1 cellular context compared by ENCODE assay signal in the genomic region with DNA sequence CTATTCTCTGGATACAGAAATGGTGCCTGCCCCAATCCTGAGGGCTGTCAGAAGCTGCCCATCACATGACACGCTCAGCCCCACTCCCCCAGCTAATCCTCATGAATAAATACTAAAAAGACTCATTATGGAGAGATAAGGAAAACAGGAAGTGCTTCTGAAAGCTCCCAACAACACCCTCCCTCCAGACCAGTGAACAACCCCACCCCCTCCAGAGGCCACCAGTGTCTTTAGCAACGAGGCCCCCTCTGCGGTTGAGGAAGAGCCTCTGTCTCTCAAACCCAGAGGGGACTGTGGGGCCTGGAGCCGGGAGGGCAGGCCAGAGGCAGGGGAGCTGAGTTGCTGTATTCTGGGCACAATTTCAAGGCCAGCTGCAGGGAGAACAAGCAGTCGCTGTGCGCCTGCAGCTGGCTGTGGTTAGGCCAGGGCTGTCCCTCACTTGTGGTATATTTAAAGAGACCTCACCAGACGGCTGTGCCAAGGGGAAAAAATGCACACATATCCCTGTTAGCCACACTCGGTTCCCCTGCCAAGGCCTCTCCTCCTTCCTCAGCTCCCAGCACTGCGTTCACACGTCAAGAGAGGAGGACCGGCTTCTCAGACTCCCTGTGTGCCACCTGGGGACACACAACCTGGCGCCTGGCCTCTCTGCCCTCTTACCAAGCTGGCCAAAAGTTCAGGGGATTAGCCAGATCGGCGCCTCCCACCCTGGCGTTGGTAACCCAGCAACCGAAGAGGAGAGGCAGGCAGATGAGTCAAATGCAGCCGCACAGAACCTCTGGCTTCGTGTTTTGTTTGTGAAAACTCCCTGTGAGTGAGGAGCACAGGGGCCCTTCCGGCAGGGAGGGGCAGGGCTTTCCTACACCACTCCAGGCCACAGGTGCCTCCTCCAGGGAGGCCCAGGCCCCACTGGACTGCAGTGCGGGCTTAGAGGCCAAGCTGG.
TF ChIP-seq lines count a peak whose summit lies in the region.

No MANE protein-coding gene starts in this region.

TF ChIP-seq in HepG2, 621 proteins besides CTCF, POLR2A, EP300 and RAD21 (continued from another document and continues in another):
- TF ChIP-seq, protein P1, sequence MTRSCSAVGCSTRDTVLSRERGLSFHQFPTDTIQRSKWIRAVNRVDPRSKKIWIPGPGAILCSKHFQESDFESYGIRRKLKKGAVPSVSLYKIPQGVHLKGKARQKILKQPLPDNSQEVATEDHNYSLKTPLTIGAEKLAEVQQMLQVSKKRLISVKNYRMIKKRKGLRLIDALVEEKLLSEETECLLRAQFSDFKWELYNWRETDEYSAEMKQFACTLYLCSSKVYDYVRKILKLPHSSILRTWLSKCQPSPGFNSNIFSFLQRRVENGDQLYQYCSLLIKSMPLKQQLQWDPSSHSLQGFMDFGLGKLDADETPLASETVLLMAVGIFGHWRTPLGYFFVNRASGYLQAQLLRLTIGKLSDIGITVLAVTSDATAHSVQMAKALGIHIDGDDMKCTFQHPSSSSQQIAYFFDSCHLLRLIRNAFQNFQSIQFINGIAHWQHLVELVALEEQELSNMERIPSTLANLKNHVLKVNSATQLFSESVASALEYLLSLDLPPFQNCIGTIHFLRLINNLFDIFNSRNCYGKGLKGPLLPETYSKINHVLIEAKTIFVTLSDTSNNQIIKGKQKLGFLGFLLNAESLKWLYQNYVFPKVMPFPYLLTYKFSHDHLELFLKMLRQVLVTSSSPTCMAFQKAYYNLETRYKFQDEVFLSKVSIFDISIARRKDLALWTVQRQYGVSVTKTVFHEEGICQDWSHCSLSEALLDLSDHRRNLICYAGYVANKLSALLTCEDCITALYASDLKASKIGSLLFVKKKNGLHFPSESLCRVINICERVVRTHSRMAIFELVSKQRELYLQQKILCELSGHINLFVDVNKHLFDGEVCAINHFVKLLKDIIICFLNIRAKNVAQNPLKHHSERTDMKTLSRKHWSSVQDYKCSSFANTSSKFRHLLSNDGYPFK (CRISPR knock-in tag; IDR thresholded peaks at IDR 0.05; ENCODE audit: borderline replicate concordance), result peak; percentile 45; the same call in 1 of the 2 replicates
- TF ChIP-seq RXRA (CRISPR knock-in tag; IDR thresholded peaks at IDR 0.05) (peak; percentile 46; the same call in 1 of the 2 replicates), ZEB1 (IDR thresholded peaks at IDR 0.05; ENCODE audit: insufficient replicate concordance, low read depth) (no peak), ZFAT (CRISPR knock-in tag; conservative IDR thresholded peaks at IDR 0.05) (no peak), ZNF274 (CRISPR knock-in tag; IDR thresholded peaks at IDR 0.05) (0 out of 2 replicates have a peak, but pooled peaks have one; percentile 36), ZNF180 (CRISPR knock-in tag; IDR thresholded peaks at IDR 0.05; ENCODE audit: borderline replicate concordance, low read depth) (no peak), ZNF549 (CRISPR knock-in tag; IDR thresholded peaks at IDR 0.05) (no peak), SRSF1 (optimal IDR thresholded peaks at IDR 0.05; ENCODE audit: low read depth, low read length) (no peak), ZNF224 (CRISPR knock-in tag; IDR thresholded peaks at IDR 0.05) (0 out of 2 replicates have a peak, but pooled peaks have one; percentile 23), ZFX (CRISPR knock-in tag; IDR thresholded peaks at IDR 0.05; ENCODE audit: low read depth) (peak; percentile 76), BRCA1 (CRISPR knock-in tag; IDR thresholded peaks at IDR 0.05) (no peak), ATF7-NPFF (CRISPR knock-in tag; IDR thresholded peaks at IDR 0.05; ENCODE audit: low read depth) (no peak), ZNF329 (CRISPR knock-in tag; IDR thresholded peaks at IDR 0.05; ENCODE audit: low read depth) (no peak), LCORL (IDR thresholded peaks at IDR 0.05) (no peak), LCORL (CRISPR knock-in tag; IDR thresholded peaks at IDR 0.05) (peak; percentile 51; the same call in 1 of the 2 replicates), MYNN (CRISPR knock-in tag; IDR thresholded peaks at IDR 0.05; ENCODE audit: low read depth) (no peak), ZNF33B (CRISPR knock-in tag; IDR thresholded peaks at IDR 0.05) (no peak), XRCC5 (optimal IDR thresholded peaks at IDR 0.05; ENCODE audit: low read length) (no peak), ZC3H4 (CRISPR knock-in tag; IDR thresholded peaks at IDR 0.05; ENCODE audit: borderline replicate concordance) (no peak), SALL1 (CRISPR knock-in tag; IDR thresholded peaks at IDR 0.05) (peak; percentile 45; the same call in 1 of the 2 replicates), SOX6 (IDR thresholded peaks at IDR 0.05) (no peak), SOX6 (CRISPR knock-in tag; IDR thresholded peaks at IDR 0.05) (peak; percentile 42; the same call in 1 of the 2 replicates), ZNF30 (CRISPR knock-in tag; IDR thresholded peaks at IDR 0.05) (no peak), ZSCAN25 (CRISPR knock-in tag; IDR thresholded peaks at IDR 0.05) (no peak), ZNF331 (CRISPR knock-in tag; IDR thresholded peaks at IDR 0.05) (peak; percentile 29; the same call in 1 of the 2 replicates), NR2F6 (IDR thresholded peaks at IDR 0.05) (no peak), NR2F6 (CRISPR knock-in tag; IDR thresholded peaks at IDR 0.05) (peak; percentile 34; the same call in 1 of the 2 replicates)
- TF ChIP-seq, protein P2, sequence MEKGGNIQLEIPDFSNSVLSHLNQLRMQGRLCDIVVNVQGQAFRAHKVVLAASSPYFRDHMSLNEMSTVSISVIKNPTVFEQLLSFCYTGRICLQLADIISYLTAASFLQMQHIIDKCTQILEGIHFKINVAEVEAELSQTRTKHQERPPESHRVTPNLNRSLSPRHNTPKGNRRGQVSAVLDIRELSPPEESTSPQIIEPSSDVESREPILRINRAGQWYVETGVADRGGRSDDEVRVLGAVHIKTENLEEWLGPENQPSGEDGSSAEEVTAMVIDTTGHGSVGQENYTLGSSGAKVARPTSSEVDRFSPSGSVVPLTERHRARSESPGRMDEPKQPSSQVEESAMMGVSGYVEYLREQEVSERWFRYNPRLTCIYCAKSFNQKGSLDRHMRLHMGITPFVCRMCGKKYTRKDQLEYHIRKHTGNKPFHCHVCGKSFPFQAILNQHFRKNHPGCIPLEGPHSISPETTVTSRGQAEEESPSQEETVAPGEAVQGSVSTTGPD (CRISPR knock-in tag; IDR thresholded peaks at IDR 0.05), result peak; percentile 96
- TF ChIP-seq, protein P3, sequence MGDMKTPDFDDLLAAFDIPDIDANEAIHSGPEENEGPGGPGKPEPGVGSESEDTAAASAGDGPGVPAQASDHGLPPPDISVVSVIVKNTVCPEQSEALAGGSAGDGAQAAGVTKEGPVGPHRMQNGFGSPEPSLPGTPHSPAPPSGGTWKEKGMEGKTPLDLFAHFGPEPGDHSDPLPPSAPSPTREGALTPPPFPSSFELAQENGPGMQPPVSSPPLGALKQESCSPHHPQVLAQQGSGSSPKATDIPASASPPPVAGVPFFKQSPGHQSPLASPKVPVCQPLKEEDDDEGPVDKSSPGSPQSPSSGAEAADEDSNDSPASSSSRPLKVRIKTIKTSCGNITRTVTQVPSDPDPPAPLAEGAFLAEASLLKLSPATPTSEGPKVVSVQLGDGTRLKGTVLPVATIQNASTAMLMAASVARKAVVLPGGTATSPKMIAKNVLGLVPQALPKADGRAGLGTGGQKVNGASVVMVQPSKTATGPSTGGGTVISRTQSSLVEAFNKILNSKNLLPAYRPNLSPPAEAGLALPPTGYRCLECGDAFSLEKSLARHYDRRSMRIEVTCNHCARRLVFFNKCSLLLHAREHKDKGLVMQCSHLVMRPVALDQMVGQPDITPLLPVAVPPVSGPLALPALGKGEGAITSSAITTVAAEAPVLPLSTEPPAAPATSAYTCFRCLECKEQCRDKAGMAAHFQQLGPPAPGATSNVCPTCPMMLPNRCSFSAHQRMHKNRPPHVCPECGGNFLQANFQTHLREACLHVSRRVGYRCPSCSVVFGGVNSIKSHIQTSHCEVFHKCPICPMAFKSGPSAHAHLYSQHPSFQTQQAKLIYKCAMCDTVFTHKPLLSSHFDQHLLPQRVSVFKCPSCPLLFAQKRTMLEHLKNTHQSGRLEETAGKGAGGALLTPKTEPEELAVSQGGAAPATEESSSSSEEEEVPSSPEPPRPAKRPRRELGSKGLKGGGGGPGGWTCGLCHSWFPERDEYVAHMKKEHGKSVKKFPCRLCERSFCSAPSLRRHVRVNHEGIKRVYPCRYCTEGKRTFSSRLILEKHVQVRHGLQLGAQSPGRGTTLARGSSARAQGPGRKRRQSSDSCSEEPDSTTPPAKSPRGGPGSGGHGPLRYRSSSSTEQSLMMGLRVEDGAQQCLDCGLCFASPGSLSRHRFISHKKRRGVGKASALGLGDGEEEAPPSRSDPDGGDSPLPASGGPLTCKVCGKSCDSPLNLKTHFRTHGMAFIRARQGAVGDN (CRISPR knock-in tag; IDR thresholded peaks at IDR 0.05), result peak; percentile 92
- TF ChIP-seq, protein P4, sequence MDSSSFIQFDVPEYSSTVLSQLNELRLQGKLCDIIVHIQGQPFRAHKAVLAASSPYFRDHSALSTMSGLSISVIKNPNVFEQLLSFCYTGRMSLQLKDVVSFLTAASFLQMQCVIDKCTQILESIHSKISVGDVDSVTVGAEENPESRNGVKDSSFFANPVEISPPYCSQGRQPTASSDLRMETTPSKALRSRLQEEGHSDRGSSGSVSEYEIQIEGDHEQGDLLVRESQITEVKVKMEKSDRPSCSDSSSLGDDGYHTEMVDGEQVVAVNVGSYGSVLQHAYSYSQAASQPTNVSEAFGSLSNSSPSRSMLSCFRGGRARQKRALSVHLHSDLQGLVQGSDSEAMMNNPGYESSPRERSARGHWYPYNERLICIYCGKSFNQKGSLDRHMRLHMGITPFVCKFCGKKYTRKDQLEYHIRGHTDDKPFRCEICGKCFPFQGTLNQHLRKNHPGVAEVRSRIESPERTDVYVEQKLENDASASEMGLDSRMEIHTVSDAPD (CRISPR knock-in tag; IDR thresholded peaks at IDR 0.05), result peak; percentile 83; the same call in 1 of the 2 replicates
- TF ChIP-seq, protein P5, sequence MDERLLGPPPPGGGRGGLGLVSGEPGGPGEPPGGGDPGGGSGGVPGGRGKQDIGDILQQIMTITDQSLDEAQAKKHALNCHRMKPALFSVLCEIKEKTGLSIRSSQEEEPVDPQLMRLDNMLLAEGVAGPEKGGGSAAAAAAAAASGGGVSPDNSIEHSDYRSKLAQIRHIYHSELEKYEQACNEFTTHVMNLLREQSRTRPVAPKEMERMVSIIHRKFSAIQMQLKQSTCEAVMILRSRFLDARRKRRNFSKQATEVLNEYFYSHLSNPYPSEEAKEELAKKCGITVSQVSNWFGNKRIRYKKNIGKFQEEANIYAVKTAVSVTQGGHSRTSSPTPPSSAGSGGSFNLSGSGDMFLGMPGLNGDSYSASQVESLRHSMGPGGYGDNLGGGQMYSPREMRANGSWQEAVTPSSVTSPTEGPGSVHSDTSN (CRISPR knock-in tag; IDR thresholded peaks at IDR 0.05), result no peak
- TF ChIP-seq, protein P6, sequence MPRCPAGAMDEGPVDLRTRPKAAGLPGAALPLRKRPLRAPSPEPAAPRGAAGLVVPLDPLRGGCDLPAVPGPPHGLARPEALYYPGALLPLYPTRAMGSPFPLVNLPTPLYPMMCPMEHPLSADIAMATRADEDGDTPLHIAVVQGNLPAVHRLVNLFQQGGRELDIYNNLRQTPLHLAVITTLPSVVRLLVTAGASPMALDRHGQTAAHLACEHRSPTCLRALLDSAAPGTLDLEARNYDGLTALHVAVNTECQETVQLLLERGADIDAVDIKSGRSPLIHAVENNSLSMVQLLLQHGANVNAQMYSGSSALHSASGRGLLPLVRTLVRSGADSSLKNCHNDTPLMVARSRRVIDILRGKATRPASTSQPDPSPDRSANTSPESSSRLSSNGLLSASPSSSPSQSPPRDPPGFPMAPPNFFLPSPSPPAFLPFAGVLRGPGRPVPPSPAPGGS (CRISPR knock-in tag; IDR thresholded peaks at IDR 0.05), result 0 out of 2 replicates have a peak, but pooled peaks have one; percentile 24
- TF ChIP-seq, protein P7, sequence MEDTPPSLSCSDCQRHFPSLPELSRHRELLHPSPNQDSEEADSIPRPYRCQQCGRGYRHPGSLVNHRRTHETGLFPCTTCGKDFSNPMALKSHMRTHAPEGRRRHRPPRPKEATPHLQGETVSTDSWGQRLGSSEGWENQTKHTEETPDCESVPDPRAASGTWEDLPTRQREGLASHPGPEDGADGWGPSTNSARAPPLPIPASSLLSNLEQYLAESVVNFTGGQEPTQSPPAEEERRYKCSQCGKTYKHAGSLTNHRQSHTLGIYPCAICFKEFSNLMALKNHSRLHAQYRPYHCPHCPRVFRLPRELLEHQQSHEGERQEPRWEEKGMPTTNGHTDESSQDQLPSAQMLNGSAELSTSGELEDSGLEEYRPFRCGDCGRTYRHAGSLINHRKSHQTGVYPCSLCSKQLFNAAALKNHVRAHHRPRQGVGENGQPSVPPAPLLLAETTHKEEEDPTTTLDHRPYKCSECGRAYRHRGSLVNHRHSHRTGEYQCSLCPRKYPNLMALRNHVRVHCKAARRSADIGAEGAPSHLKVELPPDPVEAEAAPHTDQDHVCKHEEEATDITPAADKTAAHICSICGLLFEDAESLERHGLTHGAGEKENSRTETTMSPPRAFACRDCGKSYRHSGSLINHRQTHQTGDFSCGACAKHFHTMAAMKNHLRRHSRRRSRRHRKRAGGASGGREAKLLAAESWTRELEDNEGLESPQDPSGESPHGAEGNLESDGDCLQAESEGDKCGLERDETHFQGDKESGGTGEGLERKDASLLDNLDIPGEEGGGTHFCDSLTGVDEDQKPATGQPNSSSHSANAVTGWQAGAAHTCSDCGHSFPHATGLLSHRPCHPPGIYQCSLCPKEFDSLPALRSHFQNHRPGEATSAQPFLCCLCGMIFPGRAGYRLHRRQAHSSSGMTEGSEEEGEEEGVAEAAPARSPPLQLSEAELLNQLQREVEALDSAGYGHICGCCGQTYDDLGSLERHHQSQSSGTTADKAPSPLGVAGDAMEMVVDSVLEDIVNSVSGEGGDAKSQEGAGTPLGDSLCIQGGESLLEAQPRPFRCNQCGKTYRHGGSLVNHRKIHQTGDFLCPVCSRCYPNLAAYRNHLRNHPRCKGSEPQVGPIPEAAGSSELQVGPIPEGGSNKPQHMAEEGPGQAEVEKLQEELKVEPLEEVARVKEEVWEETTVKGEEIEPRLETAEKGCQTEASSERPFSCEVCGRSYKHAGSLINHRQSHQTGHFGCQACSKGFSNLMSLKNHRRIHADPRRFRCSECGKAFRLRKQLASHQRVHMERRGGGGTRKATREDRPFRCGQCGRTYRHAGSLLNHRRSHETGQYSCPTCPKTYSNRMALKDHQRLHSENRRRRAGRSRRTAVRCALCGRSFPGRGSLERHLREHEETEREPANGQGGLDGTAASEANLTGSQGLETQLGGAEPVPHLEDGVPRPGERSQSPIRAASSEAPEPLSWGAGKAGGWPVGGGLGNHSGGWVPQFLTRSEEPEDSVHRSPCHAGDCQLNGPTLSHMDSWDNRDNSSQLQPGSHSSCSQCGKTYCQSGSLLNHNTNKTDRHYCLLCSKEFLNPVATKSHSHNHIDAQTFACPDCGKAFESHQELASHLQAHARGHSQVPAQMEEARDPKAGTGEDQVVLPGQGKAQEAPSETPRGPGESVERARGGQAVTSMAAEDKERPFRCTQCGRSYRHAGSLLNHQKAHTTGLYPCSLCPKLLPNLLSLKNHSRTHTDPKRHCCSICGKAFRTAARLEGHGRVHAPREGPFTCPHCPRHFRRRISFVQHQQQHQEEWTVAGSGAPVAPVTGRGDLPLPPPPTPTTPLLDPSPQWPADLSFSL (CRISPR knock-in tag; IDR thresholded peaks at IDR 0.05), result no peak
- TF ChIP-seq, protein P8, sequence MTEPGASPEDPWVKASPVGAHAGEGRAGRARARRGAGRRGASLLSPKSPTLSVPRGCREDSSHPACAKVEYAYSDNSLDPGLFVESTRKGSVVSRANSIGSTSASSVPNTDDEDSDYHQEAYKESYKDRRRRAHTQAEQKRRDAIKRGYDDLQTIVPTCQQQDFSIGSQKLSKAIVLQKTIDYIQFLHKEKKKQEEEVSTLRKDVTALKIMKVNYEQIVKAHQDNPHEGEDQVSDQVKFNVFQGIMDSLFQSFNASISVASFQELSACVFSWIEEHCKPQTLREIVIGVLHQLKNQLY (CRISPR knock-in tag; IDR thresholded peaks at IDR 0.05), result no peak
- TF ChIP-seq, protein P9, sequence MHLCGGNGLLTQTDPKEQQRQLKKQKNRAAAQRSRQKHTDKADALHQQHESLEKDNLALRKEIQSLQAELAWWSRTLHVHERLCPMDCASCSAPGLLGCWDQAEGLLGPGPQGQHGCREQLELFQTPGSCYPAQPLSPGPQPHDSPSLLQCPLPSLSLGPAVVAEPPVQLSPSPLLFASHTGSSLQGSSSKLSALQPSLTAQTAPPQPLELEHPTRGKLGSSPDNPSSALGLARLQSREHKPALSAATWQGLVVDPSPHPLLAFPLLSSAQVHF (CRISPR knock-in tag; IDR thresholded peaks at IDR 0.05), result no peak
